Comparison of ENCODE assay signal across 1 cellular context in the genomic region with DNA sequence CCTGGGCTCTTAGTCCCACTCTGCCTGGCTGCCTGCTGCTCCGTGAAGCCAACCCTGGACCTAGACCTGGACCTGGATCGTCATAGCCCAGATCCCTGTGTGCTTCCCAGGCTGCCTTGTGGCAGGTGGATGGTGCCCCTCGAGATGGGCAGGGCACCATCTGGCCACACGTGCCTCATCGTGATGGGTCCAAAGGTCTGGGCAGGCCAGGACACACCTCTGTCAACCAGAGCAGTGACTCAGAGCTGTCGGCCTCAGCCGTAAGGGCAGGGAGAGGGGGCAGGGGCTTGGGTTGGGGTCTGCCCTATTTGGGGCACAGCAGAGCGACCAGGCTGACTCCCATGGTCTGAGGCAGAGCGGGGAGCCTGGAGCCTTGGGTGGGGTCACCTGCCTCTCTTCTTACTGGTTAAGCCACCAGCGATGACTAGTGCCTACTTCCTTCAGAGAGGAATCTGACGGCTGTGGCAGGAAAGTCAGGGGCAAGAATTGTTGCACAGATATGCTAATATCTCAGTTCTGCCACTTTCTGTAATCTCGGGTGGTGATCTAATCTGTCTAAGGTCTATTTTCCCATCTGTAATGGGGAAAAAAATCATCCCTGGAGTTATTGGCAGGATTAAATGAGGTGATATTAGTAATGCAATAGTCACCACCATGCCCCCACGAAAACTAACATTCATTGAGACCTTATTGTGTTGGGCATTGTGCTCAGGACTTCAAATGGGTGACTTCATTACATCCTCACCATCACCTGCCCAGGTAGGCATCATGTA.
TF ChIP-seq lines count a peak whose summit lies in the region.

No MANE protein-coding gene starts in this region.

TF ChIP-seq in HepG2, 621 proteins besides CTCF, POLR2A, EP300 and RAD21 (continued from another document and continues in another):
- TF ChIP-seq, protein P1, sequence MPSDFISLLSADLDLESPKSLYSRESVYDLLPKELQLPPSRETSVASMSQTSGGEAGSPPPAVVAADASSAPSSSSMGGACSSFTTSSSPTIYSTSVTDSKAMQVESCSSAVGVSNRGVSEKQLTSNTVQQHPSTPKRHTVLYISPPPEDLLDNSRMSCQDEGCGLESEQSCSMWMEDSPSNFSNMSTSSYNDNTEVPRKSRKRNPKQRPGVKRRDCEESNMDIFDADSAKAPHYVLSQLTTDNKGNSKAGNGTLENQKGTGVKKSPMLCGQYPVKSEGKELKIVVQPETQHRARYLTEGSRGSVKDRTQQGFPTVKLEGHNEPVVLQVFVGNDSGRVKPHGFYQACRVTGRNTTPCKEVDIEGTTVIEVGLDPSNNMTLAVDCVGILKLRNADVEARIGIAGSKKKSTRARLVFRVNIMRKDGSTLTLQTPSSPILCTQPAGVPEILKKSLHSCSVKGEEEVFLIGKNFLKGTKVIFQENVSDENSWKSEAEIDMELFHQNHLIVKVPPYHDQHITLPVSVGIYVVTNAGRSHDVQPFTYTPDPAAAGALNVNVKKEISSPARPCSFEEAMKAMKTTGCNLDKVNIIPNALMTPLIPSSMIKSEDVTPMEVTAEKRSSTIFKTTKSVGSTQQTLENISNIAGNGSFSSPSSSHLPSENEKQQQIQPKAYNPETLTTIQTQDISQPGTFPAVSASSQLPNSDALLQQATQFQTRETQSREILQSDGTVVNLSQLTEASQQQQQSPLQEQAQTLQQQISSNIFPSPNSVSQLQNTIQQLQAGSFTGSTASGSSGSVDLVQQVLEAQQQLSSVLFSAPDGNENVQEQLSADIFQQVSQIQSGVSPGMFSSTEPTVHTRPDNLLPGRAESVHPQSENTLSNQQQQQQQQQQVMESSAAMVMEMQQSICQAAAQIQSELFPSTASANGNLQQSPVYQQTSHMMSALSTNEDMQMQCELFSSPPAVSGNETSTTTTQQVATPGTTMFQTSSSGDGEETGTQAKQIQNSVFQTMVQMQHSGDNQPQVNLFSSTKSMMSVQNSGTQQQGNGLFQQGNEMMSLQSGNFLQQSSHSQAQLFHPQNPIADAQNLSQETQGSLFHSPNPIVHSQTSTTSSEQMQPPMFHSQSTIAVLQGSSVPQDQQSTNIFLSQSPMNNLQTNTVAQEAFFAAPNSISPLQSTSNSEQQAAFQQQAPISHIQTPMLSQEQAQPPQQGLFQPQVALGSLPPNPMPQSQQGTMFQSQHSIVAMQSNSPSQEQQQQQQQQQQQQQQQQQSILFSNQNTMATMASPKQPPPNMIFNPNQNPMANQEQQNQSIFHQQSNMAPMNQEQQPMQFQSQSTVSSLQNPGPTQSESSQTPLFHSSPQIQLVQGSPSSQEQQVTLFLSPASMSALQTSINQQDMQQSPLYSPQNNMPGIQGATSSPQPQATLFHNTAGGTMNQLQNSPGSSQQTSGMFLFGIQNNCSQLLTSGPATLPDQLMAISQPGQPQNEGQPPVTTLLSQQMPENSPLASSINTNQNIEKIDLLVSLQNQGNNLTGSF (CRISPR knock-in tag; IDR thresholded peaks at IDR 0.05): no peak
- TF ChIP-seq, protein P2, sequence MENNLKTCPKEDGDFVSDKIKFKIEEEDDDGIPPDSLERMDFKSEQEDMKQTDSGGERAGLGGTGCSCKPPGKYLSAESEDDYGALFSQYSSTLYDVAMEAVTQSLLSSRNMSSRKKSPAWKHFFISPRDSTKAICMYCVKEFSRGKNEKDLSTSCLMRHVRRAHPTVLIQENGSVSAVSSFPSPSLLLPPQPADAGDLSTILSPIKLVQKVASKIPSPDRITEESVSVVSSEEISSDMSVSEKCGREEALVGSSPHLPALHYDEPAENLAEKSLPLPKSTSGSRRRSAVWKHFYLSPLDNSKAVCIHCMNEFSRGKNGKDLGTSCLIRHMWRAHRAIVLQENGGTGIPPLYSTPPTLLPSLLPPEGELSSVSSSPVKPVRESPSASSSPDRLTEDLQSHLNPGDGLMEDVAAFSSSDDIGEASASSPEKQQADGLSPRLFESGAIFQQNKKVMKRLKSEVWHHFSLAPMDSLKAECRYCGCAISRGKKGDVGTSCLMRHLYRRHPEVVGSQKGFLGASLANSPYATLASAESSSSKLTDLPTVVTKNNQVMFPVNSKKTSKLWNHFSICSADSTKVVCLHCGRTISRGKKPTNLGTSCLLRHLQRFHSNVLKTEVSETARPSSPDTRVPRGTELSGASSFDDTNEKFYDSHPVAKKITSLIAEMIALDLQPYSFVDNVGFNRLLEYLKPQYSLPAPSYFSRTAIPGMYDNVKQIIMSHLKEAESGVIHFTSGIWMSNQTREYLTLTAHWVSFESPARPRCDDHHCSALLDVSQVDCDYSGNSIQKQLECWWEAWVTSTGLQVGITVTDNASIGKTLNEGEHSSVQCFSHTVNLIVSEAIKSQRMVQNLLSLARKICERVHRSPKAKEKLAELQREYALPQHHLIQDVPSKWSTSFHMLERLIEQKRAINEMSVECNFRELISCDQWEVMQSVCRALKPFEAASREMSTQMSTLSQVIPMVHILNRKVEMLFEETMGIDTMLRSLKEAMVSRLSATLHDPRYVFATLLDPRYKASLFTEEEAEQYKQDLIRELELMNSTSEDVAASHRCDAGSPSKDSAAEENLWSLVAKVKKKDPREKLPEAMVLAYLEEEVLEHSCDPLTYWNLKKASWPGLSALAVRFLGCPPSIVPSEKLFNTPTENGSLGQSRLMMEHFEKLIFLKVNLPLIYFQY (CRISPR knock-in tag; IDR thresholded peaks at IDR 0.05; ENCODE audit: borderline replicate concordance): no peak
- TF ChIP-seq ZNF790 (CRISPR knock-in tag; IDR thresholded peaks at IDR 0.05; ENCODE audit: borderline replicate concordance): no peak
- TF ChIP-seq, protein P3, sequence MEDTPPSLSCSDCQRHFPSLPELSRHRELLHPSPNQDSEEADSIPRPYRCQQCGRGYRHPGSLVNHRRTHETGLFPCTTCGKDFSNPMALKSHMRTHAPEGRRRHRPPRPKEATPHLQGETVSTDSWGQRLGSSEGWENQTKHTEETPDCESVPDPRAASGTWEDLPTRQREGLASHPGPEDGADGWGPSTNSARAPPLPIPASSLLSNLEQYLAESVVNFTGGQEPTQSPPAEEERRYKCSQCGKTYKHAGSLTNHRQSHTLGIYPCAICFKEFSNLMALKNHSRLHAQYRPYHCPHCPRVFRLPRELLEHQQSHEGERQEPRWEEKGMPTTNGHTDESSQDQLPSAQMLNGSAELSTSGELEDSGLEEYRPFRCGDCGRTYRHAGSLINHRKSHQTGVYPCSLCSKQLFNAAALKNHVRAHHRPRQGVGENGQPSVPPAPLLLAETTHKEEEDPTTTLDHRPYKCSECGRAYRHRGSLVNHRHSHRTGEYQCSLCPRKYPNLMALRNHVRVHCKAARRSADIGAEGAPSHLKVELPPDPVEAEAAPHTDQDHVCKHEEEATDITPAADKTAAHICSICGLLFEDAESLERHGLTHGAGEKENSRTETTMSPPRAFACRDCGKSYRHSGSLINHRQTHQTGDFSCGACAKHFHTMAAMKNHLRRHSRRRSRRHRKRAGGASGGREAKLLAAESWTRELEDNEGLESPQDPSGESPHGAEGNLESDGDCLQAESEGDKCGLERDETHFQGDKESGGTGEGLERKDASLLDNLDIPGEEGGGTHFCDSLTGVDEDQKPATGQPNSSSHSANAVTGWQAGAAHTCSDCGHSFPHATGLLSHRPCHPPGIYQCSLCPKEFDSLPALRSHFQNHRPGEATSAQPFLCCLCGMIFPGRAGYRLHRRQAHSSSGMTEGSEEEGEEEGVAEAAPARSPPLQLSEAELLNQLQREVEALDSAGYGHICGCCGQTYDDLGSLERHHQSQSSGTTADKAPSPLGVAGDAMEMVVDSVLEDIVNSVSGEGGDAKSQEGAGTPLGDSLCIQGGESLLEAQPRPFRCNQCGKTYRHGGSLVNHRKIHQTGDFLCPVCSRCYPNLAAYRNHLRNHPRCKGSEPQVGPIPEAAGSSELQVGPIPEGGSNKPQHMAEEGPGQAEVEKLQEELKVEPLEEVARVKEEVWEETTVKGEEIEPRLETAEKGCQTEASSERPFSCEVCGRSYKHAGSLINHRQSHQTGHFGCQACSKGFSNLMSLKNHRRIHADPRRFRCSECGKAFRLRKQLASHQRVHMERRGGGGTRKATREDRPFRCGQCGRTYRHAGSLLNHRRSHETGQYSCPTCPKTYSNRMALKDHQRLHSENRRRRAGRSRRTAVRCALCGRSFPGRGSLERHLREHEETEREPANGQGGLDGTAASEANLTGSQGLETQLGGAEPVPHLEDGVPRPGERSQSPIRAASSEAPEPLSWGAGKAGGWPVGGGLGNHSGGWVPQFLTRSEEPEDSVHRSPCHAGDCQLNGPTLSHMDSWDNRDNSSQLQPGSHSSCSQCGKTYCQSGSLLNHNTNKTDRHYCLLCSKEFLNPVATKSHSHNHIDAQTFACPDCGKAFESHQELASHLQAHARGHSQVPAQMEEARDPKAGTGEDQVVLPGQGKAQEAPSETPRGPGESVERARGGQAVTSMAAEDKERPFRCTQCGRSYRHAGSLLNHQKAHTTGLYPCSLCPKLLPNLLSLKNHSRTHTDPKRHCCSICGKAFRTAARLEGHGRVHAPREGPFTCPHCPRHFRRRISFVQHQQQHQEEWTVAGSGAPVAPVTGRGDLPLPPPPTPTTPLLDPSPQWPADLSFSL (CRISPR knock-in tag; IDR thresholded peaks at IDR 0.05): no peak
- TF ChIP-seq, protein P4, sequence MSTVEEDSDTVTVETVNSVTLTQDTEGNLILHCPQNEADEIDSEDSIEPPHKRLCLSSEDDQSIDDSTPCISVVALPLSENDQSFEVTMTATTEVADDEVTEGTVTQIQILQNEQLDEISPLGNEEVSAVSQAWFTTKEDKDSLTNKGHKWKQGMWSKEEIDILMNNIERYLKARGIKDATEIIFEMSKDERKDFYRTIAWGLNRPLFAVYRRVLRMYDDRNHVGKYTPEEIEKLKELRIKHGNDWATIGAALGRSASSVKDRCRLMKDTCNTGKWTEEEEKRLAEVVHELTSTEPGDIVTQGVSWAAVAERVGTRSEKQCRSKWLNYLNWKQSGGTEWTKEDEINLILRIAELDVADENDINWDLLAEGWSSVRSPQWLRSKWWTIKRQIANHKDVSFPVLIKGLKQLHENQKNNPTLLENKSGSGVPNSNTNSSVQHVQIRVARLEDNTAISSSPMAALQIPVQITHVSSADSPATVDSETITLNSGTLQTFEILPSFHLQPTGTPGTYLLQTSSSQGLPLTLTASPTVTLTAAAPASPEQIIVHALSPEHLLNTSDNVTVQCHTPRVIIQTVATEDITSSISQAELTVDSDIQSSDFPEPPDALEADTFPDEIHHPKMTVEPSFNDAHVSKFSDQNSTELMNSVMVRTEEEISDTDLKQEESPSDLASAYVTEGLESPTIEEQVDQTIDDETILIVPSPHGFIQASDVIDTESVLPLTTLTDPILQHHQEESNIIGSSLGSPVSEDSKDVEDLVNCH (CRISPR knock-in tag; IDR thresholded peaks at IDR 0.05): no peak
- TF ChIP-seq HDAC2 (CRISPR knock-in tag; IDR thresholded peaks at IDR 0.05): peak; percentile 55; the same call in 1 of the 2 replicates
- TF ChIP-seq PHF5A (CRISPR knock-in tag; IDR thresholded peaks at IDR 0.05; ENCODE audit: low read depth, unreplicated experiment): no peak
- no peak for TF ChIP-seq ZNF589 (CRISPR knock-in tag; conservative IDR thresholded peaks at IDR 0.05)
- no peak for TF ChIP-seq MED8 (CRISPR knock-in tag; IDR thresholded peaks at IDR 0.05; ENCODE audit: insufficient replicate concordance)
- no peak for TF ChIP-seq TBL1XR1 (IDR thresholded peaks at IDR 0.05; ENCODE audit: borderline replicate concordance, low read length, partially characterized antibody)
- TF ChIP-seq NFYC (CRISPR knock-in tag; IDR thresholded peaks at IDR 0.05): no peak
- TF ChIP-seq ZNF839 (CRISPR knock-in tag; IDR thresholded peaks at IDR 0.05; ENCODE audit: borderline replicate concordance): no peak
- no peak for TF ChIP-seq ZNF124 (CRISPR knock-in tag; IDR thresholded peaks at IDR 0.05)
- no peak for TF ChIP-seq RAD51 (IDR thresholded peaks at IDR 0.05; ENCODE audit: borderline replicate concordance)
- no peak for TF ChIP-seq CAMTA2 (CRISPR knock-in tag; IDR thresholded peaks at IDR 0.05; ENCODE audit: borderline replicate concordance)
- TF ChIP-seq, protein P5, sequence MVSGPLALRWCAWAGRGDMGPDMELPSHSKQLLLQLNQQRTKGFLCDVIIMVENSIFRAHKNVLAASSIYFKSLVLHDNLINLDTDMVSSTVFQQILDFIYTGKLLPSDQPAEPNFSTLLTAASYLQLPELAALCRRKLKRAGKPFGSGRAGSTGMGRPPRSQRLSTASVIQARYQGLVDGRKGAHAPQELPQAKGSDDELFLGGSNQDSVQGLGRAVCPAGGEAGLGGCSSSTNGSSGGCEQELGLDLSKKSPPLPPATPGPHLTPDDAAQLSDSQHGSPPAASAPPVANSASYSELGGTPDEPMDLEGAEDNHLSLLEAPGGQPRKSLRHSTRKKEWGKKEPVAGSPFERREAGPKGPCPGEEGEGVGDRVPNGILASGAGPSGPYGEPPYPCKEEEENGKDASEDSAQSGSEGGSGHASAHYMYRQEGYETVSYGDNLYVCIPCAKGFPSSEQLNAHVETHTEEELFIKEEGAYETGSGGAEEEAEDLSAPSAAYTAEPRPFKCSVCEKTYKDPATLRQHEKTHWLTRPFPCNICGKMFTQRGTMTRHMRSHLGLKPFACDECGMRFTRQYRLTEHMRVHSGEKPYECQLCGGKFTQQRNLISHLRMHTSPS (CRISPR knock-in tag; IDR thresholded peaks at IDR 0.05; ENCODE audit: low read depth): peak; percentile 97
- peak; percentile 37; the same call in 1 of the 2 replicates for TF ChIP-seq ZBTB20 (CRISPR knock-in tag; IDR thresholded peaks at IDR 0.05; ENCODE audit: borderline replicate concordance, low read depth)
- TF ChIP-seq, protein P6, sequence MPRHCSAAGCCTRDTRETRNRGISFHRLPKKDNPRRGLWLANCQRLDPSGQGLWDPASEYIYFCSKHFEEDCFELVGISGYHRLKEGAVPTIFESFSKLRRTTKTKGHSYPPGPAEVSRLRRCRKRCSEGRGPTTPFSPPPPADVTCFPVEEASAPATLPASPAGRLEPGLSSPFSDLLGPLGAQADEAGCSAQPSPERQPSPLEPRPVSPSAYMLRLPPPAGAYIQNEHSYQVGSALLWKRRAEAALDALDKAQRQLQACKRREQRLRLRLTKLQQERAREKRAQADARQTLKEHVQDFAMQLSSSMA (CRISPR knock-in tag; IDR thresholded peaks at IDR 0.05): no peak
- TF ChIP-seq, protein P7, sequence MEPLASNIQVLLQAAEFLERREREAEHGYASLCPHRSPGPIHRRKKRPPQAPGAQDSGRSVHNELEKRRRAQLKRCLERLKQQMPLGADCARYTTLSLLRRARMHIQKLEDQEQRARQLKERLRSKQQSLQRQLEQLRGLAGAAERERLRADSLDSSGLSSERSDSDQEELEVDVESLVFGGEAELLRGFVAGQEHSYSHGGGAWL (CRISPR knock-in tag; IDR thresholded peaks at IDR 0.05): no peak
- TF ChIP-seq ZBTB42 (CRISPR knock-in tag; IDR thresholded peaks at IDR 0.05): no peak
- TF ChIP-seq MAFF (IDR thresholded peaks at IDR 0.05; ENCODE audit: low read depth, low read length): no peak
- peak; percentile 98 for TF ChIP-seq ZNF644 (CRISPR knock-in tag; IDR thresholded peaks at IDR 0.05; ENCODE audit: low read depth)
- TF ChIP-seq ZNF891 (CRISPR knock-in tag; IDR thresholded peaks at IDR 0.05): no peak
